In genomic region chr11:86301742-86302091, GRCh38 we compare ENCODE assay signal across 1 cellular context.
TF ChIP-seq lines count a peak whose summit lies in the region.

No MANE protein-coding gene starts in this region.

TF ChIP-seq in K562, 482 proteins besides CTCF, POLR2A, EP300 and RAD21 (continued from another document):
- TF ChIP-seq ARNT (IDR thresholded peaks at IDR 0.05), result peak in 1 of 2 experiments; percentile 36; a peak in 1 of 4 replicates
TF ChIP-seq in K562: peak in this region for 2.
